1 cellular context compared by ENCODE assay signal in the genomic region with DNA sequence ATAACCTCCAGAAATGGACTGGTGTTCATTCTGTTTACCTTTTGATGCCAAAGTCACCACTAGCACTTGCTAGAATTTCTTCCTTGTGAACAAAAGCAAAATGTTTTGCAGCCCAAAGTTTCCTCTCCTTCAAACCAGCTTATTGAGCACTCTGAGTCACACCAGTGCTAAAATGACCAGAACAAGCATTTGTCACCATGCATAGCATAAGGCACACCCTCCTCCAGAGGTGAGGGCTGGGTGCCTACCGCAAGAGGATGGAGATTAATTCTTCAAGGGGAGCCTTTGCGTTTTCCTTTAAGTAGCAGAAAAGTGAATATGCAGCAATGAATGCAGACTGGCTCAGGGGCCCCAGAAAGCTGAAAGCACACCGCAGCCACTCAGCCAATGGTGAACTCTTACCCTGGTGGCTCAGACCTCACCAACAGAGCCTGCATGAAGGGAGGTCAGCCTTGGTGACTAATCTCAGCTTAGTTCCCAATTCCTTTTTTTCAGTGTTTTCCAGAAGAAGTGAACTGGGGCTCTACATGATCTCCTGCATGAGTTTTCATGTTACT.
TF ChIP-seq lines count a peak whose summit lies in the region.

No MANE protein-coding gene starts in this region.

TF ChIP-seq in GM23338, 12 proteins besides CTCF, POLR2A, EP300 and RAD21 (continued from another document):
- TF ChIP-seq, protein P1, sequence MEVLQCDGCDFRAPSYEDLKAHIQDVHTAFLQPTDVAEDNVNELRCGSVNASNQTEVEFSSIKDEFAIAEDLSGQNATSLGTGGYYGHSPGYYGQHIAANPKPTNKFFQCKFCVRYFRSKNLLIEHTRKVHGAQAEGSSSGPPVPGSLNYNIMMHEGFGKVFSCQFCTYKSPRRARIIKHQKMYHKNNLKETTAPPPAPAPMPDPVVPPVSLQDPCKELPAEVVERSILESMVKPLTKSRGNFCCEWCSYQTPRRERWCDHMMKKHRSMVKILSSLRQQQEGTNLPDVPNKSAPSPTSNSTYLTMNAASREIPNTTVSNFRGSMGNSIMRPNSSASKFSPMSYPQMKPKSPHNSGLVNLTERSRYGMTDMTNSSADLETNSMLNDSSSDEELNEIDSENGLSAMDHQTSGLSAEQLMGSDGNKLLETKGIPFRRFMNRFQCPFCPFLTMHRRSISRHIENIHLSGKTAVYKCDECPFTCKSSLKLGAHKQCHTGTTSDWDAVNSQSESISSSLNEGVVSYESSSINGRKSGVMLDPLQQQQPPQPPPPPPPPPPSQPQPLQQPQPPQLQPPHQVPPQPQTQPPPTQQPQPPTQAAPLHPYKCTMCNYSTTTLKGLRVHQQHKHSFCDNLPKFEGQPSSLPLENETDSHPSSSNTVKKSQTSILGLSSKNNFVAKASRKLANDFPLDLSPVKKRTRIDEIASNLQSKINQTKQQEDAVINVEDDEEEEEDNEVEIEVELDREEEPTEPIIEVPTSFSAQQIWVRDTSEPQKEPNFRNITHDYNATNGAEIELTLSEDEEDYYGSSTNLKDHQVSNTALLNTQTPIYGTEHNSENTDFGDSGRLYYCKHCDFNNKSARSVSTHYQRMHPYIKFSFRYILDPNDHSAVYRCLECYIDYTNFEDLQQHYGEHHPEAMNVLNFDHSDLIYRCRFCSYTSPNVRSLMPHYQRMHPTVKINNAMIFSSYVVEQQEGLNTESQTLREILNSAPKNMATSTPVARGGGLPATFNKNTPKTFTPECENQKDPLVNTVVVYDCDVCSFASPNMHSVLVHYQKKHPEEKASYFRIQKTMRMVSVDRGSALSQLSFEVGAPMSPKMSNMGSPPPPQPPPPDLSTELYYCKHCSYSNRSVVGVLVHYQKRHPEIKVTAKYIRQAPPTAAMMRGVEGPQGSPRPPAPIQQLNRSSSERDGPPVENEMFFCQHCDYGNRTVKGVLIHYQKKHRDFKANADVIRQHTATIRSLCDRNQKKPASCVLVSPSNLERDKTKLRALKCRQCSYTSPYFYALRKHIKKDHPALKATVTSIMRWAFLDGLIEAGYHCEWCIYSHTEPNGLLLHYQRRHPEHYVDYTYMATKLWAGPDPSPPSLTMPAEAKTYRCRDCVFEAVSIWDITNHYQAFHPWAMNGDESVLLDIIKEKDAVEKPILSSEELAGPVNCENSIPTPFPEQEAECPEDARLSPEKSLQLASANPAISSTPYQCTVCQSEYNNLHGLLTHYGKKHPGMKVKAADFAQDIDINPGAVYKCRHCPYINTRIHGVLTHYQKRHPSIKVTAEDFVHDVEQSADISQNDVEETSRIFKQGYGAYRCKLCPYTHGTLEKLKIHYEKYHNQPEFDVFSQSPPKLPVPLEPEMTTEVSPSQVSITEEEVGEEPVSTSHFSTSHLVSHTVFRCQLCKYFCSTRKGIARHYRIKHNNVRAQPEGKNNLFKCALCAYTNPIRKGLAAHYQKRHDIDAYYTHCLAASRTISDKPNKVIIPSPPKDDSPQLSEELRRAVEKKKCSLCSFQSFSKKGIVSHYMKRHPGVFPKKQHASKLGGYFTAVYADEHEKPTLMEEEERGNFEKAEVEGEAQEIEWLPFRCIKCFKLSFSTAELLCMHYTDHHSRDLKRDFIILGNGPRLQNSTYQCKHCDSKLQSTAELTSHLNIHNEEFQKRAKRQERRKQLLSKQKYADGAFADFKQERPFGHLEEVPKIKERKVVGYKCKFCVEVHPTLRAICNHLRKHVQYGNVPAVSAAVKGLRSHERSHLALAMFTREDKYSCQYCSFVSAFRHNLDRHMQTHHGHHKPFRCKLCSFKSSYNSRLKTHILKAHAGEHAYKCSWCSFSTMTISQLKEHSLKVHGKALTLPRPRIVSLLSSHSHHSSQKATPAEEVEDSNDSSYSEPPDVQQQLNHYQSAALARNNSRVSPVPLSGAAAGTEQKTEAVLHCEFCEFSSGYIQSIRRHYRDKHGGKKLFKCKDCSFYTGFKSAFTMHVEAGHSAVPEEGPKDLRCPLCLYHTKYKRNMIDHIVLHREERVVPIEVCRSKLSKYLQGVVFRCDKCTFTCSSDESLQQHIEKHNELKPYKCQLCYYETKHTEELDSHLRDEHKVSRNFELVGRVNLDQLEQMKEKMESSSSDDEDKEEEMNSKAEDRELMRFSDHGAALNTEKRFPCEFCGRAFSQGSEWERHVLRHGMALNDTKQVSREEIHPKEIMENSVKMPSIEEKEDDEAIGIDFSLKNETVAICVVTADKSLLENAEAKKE (CRISPR knock-in tag; IDR thresholded peaks at IDR 0.05) = no peak
- TF ChIP-seq NANOG (IDR thresholded peaks at IDR 0.05; ENCODE audit: borderline replicate concordance) = no peak
- no peak for TF ChIP-seq STAT1 (IDR thresholded peaks at IDR 0.05; ENCODE audit: unreplicated experiment)
- TF ChIP-seq EZH2 (IDR thresholded peaks at IDR 0.05; ENCODE audit: low read depth, unreplicated experiment) = no peak
